In the genomic region with DNA sequence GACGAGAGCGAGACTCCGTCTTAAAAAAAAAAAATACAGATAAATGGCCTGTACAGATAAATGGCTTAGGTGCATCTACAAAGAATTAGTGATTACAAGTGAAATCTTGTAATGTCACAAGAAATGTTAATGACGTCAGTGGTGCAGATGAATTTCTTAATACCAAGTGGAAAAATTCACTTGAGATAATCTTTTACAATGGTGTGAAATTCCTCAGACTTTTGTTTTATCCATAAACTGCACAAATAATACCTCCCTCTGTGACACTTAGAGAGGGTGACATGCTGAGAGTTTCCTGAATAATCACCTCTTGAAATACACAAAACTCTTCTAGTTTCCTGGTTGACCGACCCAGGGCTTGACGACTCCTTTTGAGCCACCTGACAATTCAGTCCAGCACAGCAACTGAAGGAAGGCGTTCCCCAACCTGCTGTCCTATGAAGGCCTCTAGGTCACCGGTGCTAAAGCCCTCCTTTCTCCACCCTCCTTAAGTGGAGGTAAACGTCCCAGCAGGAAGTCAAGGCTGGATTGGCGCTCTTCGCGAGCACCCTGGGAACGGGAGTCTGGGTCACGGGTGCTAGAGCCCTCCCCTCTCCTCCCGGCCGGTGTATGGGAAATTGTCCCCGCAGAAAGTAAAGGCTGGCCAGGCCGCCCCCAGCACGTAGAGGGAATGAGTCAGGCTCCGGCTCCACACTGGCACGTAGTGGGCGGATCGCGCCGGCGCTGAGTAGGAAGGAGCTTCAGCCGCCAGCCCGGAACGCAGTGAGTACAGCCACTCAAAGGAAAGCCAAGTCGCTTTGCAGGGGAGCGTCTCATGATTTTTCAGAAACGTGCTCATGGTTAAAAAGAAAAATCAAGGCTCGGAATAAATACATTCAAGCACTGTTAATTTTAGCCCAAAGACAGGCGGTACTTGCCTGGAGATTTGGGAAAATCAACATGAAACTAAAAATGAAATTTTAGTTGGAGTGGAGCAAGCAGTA, we compare ENCODE assay signal across 8 cellular contexts. TPM values are rescaled to one million over a fixed set of nuclear protein-coding genes. Genes with fewer than 3 reads are reported as not detected.
DNase-seq lines count a peak whose midpoint lies in the region; ATAC-seq, FAIRE-seq and TF ChIP-seq lines count a peak whose summit lies in the region.

Gene TMEM144, plus strand, starts transcription at position 662 of the 983 bp plus-strand sequence. CDS start 2,182 bp downstream, outside the sequence.

- H3K36me3 ChIP-seq in HepG2 (replicated peaks in 1 of 2; ENCODE audit: control insufficient read depth in 1 of 2, insufficient read depth in 2 of 2, low read length in 2 of 2) = peaks cover 0 to 1% of the 10 kb centered on the region in 2 experiments; a peak in 1 of 5 replicates

- no peaks in the 10 kb centered on the region for H4K20me1 ChIP-seq in HepG2 (ENCODE audit: insufficient read depth, low read length)

- H2AFZ ChIP-seq in HepG2 (ENCODE audit: low read length) = peak within 1 kb of the TSS; percentile 86

- POLR2A ChIA-PET in HepG2 (lab: Yijun Ruan, JAX) = interaction anchor here (0.9 to 1.6 kb wide), 2 partner anchors 190 to 217 kb away, joined by 3 to 7 read pairs; no protein-coding TSS in a partner anchor

- CTCF ChIA-PET in HepG2 (lab: Yijun Ruan, JAX; ENCODE audit: low intra/inter-chr PET ratio, low total read pairs) = no interaction called here

- BruUV-seq in HepG2 (replicated peaks; lab: Mats Ljungman, UMichigan) = TSS peak; percentile 76

- TF ChIP-seq POLR2A in H54 (IDR thresholded peaks at IDR 0.05; ENCODE audit: low read depth, low read length) (no peak), HepG2 (IDR thresholded peaks at IDR 0.05; ENCODE audit: insufficient read depth in 1 of 2, low read depth in 2 of 2, low read length in 2 of 2) (peak; percentile 63 to 64)

- H3K4me1 ChIP-seq in HepG2 (ENCODE audit: insufficient read depth, low read length) = peaks cover 18% of the 10 kb centered on the region

- H3K4me2 ChIP-seq in HepG2 (ENCODE audit: low read depth, low read length) = peak within 1 kb of the TSS; percentile 71

- no peaks in the 10 kb centered on the region for H3K27me3 ChIP-seq in dorsolateral prefrontal cortex
- H3K27me3 ChIP-seq in HepG2 (ENCODE audit: control insufficient read depth in 1 of 2, insufficient read depth in 2 of 2, low read length in 2 of 2) = no peaks in the 10 kb centered on the region

- peak in 39 of 56 donors; percentile 5 to 58 (median 29) for TF ChIP-seq CTCF in dorsolateral prefrontal cortex (IDR thresholded peaks at IDR 0.05 in 54 of 56, conservative IDR thresholded peaks at IDR 0.05 in 2 of 56; ENCODE audit: low read depth in 1 of 56, partially characterized antibody in 56 of 56)
- peak; percentile 58 for TF ChIP-seq CTCF in HepG2 (CRISPR knock-in tag; IDR thresholded peaks at IDR 0.05)

- TF ChIP-seq EP300 in HepG2 (IDR thresholded peaks at IDR 0.05; ENCODE audit: low read depth in 2 of 2, low read length in 2 of 2) (0 out of 4 replicates have a peak, but pooled peaks of 1 of the 2 experiments have one; percentile 23), HepG2 (CRISPR knock-in tag; IDR thresholded peaks at IDR 0.05; ENCODE audit: borderline replicate concordance) (no peak)

- peak within 1 kb of the TSS; percentile 55 for H3K9ac ChIP-seq in HepG2 (ENCODE audit: insufficient read depth, low read depth, low read length)

- TF ChIP-seq RAD21 in HepG2 (CRISPR knock-in tag; IDR thresholded peaks at IDR 0.05) = peak; percentile 38; the same call in 1 of the 2 replicates

- DNase-seq in GM04503 (ENCODE audit: low read depth) (peak; percentile 27), H54 (ENCODE audit: insufficient read length, low spot score) (peak; percentile 65), LoVo (ENCODE audit: low spot score) (peak; percentile 93), dorsolateral prefrontal cortex (peak; percentile 82 to 98 (median 96)), HepG2 (ENCODE audit: low spot score) (peak; percentile 79), NCI-H1694 (lab: John Stamatoyannopoulos, UW) (no peak)
- DNase-seq in activated CD4-positive, alpha-beta T cell treated with anti-CD3 and anti-CD28 coated beads for 4 hours = peak; percentile 17 to 19
- peak; percentile 60 for DNase-seq in stimulated activated CD4-positive, alpha-beta T cell treated with anti-CD3 and anti-CD28 coated beads, Interleukin-1b, Interleukin-23, amount 100 ng/mL, for 48 hours

- in situ Hi-C loops in HepG2 (cut with HindIII; ENCODE audit: extremely low pct_ligation_motif_present, low pct_unique_long_range_greater_than_20kb) = no loop called here

- peak within 1 kb of the TSS; percentile 33 to 87 (median 67) for H3K4me3 ChIP-seq in dorsolateral prefrontal cortex
- H3K4me3 ChIP-seq in HepG2 (replicated peaks in 1 of 3; ENCODE audit: insufficient read depth in 1 of 3, low read depth in 2 of 3, low read length in 3 of 3) = peak within 1 kb of the TSS; percentile 60 to 71 (median 61)

- intact Hi-C loops in dorsolateral prefrontal cortex (cut with DNase I) = loop anchor here in 1 of 2 donors (2.0 kb wide), 1 partner anchor 17 kb away; no protein-coding TSS in a partner anchor
- intact Hi-C loops in HepG2 (cut with micrococcal nuclease; ENCODE audit: unreplicated experiment) = loop anchor here (1.0 to 5.0 kb wide), 2 partner anchors 17 to 42 kb away; no protein-coding TSS in a partner anchor

- WGBS in HepG2 (ENCODE audit: low lambda C conversion rate) = 18% methylated on average over 26 of the region's 34 CpGs

- peak; percentile 100 for ATAC-seq in HepG2

- no peaks in the 10 kb centered on the region for H3K79me2 ChIP-seq in HepG2 (ENCODE audit: insufficient read depth, low read length)

- H3K27ac ChIP-seq in dorsolateral prefrontal cortex (peak within 1 kb of the TSS; percentile 85 to 100 (median 97)), HepG2 (ENCODE audit: extremely low read length, insufficient read depth, low read length) (peak within 1 kb of the TSS; percentile 67)

- peak; percentile 48 for FAIRE-seq in H54 (lab: Jason Lieb, UNC)
- peak; percentile 74 for FAIRE-seq in HepG2 (lab: Jason Lieb, UNC)

- H3K9me3 ChIP-seq in HepG2 (ENCODE audit: low read length) = no peaks in the 10 kb centered on the region

TF ChIP-seq in HepG2, 621 proteins besides CTCF, POLR2A, EP300 and RAD21 (continues in another document):
- peak; percentile 53; the same call in 1 of the 2 replicates for TF ChIP-seq RXRB (CRISPR knock-in tag; IDR thresholded peaks at IDR 0.05; ENCODE audit: borderline replicate concordance)
- TF ChIP-seq ZNF609 (CRISPR knock-in tag; IDR thresholded peaks at IDR 0.05; ENCODE audit: borderline replicate concordance) = no peak

RNA-seq across cellular contexts. Expression of gene TMEM144, which starts in this region (rescaled TPM):
- total RNA-seq in dorsolateral prefrontal cortex (1,000 to 10,000 TPM in 1 of 120 experiments, 100 to 1,000 TPM in 99, 10 to 100 TPM in 20; 33.2 to 1,060 (median 211) TPM), HepG2 (2016; rRNA removed; fragmentation: Illumina TruSeq; extraction: Trizol) (10.5 and 12.3 TPM in 2 replicates)
- 3.9 and 4.8 TPM in 2 replicates for total RNA-seq in HepG2 (2016; cell fraction: cytosol; rRNA removed; fragmentation: Illumina TruSeq; extraction: Trizol; ENCODE audit: low read depth)
- 10.6 and 15.0 TPM in 2 replicates for total RNA-seq in HepG2 (2016; cell fraction: insoluble cytoplasmic fraction; rRNA removed; fragmentation: Illumina TruSeq; extraction: Trizol)
- 7.6 and 7.7 TPM in 2 replicates for total RNA-seq in HepG2 (2016; cell fraction: membrane; rRNA removed; fragmentation: Illumina TruSeq; extraction: Trizol)
- total RNA-seq in HepG2 (2016; cell fraction: nucleus; rRNA removed; fragmentation: Illumina TruSeq; extraction: Trizol) = 29.5 and 33.6 TPM in 2 replicates
- 10.6 and 10.9 TPM in 2 replicates for polyA plus RNA-seq in HepG2 (2011; rRNA removed)
- 3.2 and 4.2 TPM in 2 replicates for polyA plus RNA-seq in HepG2 (2011; cell fraction: cytosol; rRNA removed)
- polyA plus RNA-seq in HepG2 (2011; cell fraction: nucleus; rRNA removed) = 17.3 and 21.4 TPM in 2 replicates
- polyA plus RNA-seq in HepG2 (2012) = 5.2 and 9.3 TPM in 2 replicates
- polyA plus RNA-seq in HepG2 (2016; cell fraction: cytosol; fragmentation: Illumina TruSeq; extraction: Trizol; ENCODE audit: low read depth) = 1.2 and 2.4 TPM in 2 replicates
- 7.1 and 8.5 TPM in 2 replicates for polyA plus RNA-seq in HepG2 (2016; cell fraction: insoluble cytoplasmic fraction; fragmentation: Illumina TruSeq; extraction: Trizol; ENCODE audit: low read depth)
- 3.7 and 4.8 TPM in 2 replicates for polyA plus RNA-seq in HepG2 (2016; cell fraction: membrane; fragmentation: Illumina TruSeq; extraction: Trizol; ENCODE audit: low read depth)
- polyA plus RNA-seq in HepG2 (2016; cell fraction: nucleus; fragmentation: Illumina TruSeq; extraction: Trizol; ENCODE audit: insufficient read depth, low read depth) = 35.6 and 36.7 TPM in 2 replicates
- 2.2 and 19.2 TPM in 2 replicates for polyA minus RNA-seq in HepG2 (2011; rRNA and poly(A)+ RNA removed; ENCODE audit: low replicate concordance)
- polyA minus RNA-seq in HepG2 (2011; cell fraction: cytosol; rRNA and poly(A)+ RNA removed) = 9.4 and 10.4 TPM in 2 replicates
- 77.5 and 78.0 TPM in 2 replicates for polyA minus RNA-seq in HepG2 (2011; cell fraction: nucleus; rRNA and poly(A)+ RNA removed)
